ENCODE assay signal across 29 cellular contexts in the genomic region with DNA sequence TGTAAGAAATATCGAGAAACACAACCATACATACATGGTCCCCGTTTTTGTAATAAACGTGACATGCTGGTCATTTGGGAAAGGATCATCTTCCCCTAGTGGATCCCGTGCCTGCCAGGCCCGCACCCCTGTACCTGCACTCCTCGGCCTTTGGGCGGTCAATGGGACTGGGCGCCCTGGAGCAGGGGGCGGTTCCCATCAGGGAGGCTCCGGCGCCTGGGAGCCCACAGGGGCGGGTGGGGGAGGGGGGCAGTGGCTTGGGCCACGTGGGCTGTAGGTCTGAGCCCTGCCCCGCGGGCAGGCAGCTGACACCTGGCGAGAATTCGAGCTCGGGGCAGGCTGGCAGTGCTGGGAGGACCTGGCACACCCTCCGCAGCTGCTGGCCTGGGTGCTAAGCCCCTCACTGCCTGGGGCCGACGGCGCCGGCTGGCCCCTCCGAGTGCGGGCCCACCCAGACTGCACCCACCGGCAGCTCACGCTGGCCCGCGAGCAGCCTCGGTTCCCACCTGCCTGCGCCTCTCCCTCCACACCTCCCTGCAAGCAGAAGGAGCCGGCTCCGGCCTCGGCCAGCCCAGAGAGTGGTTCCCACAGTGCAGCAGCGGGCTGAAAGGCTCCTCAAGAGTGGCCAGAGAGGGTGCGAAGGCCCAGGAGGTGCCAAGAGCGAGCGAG.
DNase-seq lines count a peak whose midpoint lies in the region; ATAC-seq and TF ChIP-seq lines count a peak whose summit lies in the region.
"Had no signal": no experiment of that assay in that cellular context is flagged by ENCODE, and none has a peak within 500 bp of the region (broad histone marks: within the 10 kb centered on the region; RNA-seq: fewer than 3 reads in every experiment).

No MANE protein-coding gene starts in this region.

- TF ChIP-seq CTCF in BE2C (IDR thresholded peaks at IDR 0.05; ENCODE audit: low read depth, low read length) = no peak
- TF ChIP-seq CTCF in osteoblast (IDR thresholded peaks at IDR 0.05; ENCODE audit: extremely low read depth, low read depth, low read length) = no peak

- H3K27ac ChIP-seq in osteoblast (ENCODE audit: low read depth, low read length) = no peak overlapping the region
- H3K27ac ChIP-seq: esophagus squamous epithelium, foreskin keratinocyte, SJSA1, vagina had no signal

- peak; percentile 3 for DNase-seq in BE2C
- peak; percentile 17 for DNase-seq in D341Med (ENCODE audit: low spot score)
- peak; percentile 7 for DNase-seq in RPMI8226
- DNase-seq in osteoblast (ENCODE audit: insufficient read length, low spot score, missing footprints) = peak; percentile 34
- no peak for DNase-seq in putamen (ENCODE audit: low spot score)
- no peak for DNase-seq in NOMO-1 treated with DMSO at 0.1 percent for 48 hours (lab: John Stamatoyannopoulos, UW; ENCODE audit: unreplicated experiment)
- DNase-seq: activated CD4-positive, alpha-beta T cell treated with anti-CD3 and anti-CD28 coated beads for 1 hour; activated CD8-positive, alpha-beta memory T cell treated with anti-CD3 and anti-CD28 coated beads, Interleukin-2, amount 50 U/mL, for 48 hours; activated CD8-positive, alpha-beta T cell treated with anti-CD3 and anti-CD28 coated beads for 36 hours; activated naive CD4-positive, alpha-beta T cell treated with anti-CD3 and anti-CD28 coated beads, Interleukin-2, amount 50 U/mL, for 16 hours; cerebellar nuclear complex; dermis blood vessel endothelial cell; DMS153; esophagus squamous epithelium; foreskin keratinocyte; HCEC 1CT; head of caudate nucleus; Karpas-422; MV-4-11; naive thymus-derived CD8-positive, alpha-beta T cell; NCI-H1436; NCI-H226; stimulated activated CD4-positive, alpha-beta T cell treated with anti-CD3 and anti-CD28 coated beads, Interleukin-2, amount 100 ng/mL, for 24 hours had no signal

- no peaks in the 10 kb centered on the region for H3K27me3 ChIP-seq in BE2C
- no peaks in the 10 kb centered on the region for H3K27me3 ChIP-seq in osteoblast (ENCODE audit: insufficient read depth, low read length)
- H3K27me3 ChIP-seq: esophagus squamous epithelium, foreskin keratinocyte, SJSA1, vagina had no signal

- no peak for ATAC-seq in HG03280 (IDR thresholded peaks at IDR 0.05; ENCODE audit: unreplicated experiment)
- ATAC-seq: activated CD8-positive, alpha-beta T cell treated with anti-CD3 and anti-CD28 coated beads for 36 hours; foreskin keratinocyte; naive thymus-derived CD8-positive, alpha-beta T cell; T-helper 17 cell had no signal

- H3K9me3 ChIP-seq in BE2C (no peaks in the 10 kb centered on the region), osteoblast (ENCODE audit: low read depth, low read length) (no peaks in the 10 kb centered on the region)
- H3K9me3 ChIP-seq: SJSA1, vagina had no signal

- H3K79me2 ChIP-seq in osteoblast (ENCODE audit: insufficient read depth, low read length) = no peaks in the 10 kb centered on the region

- no peak overlapping the region for H3K4me2 ChIP-seq in osteoblast (ENCODE audit: insufficient read depth, low read length)
- H3K4me2 ChIP-seq: smooth muscle cell had no signal

- H4K20me1 ChIP-seq in osteoblast (ENCODE audit: insufficient read depth, low read length) = no peaks in the 10 kb centered on the region

- H3K4me1 ChIP-seq in BE2C (no peaks in the 10 kb centered on the region), osteoblast (ENCODE audit: insufficient read depth, low read length) (no peaks in the 10 kb centered on the region)
- H3K4me1 ChIP-seq: esophagus squamous epithelium, foreskin keratinocyte, SJSA1, vagina had no signal

- no peaks in the 10 kb centered on the region for H3K36me3 ChIP-seq in BE2C
- no peaks in the 10 kb centered on the region for H3K36me3 ChIP-seq in osteoblast (ENCODE audit: insufficient read depth, low read length)
- H3K36me3 ChIP-seq: esophagus squamous epithelium, SJSA1, vagina had no signal

- H3K4me3 ChIP-seq in BE2C (ENCODE audit: low read depth, low read length) (no peak overlapping the region), osteoblast (ENCODE audit: insufficient read depth, low read length) (no peak overlapping the region)
- H3K4me3 ChIP-seq: esophagus squamous epithelium, lung, SJSA1, smooth muscle cell, vagina had no signal

- no peak overlapping the region for H2AFZ ChIP-seq in osteoblast (ENCODE audit: low read length)

Comparison
In these comparisons a context has a peak if more than half of its experiments do, and no peak if none do; other contexts are left out.
1. DNase-seq: peak in BE2C (single experiment), D341Med (single experiment), RPMI8226 (single experiment) and osteoblast (single experiment); none in putamen (single experiment) and NOMO-1 treated with DMSO at 0.1 percent for 48 hours (single experiment).